Comparison of ENCODE assay signal across 28 cellular contexts in the genomic region with DNA sequence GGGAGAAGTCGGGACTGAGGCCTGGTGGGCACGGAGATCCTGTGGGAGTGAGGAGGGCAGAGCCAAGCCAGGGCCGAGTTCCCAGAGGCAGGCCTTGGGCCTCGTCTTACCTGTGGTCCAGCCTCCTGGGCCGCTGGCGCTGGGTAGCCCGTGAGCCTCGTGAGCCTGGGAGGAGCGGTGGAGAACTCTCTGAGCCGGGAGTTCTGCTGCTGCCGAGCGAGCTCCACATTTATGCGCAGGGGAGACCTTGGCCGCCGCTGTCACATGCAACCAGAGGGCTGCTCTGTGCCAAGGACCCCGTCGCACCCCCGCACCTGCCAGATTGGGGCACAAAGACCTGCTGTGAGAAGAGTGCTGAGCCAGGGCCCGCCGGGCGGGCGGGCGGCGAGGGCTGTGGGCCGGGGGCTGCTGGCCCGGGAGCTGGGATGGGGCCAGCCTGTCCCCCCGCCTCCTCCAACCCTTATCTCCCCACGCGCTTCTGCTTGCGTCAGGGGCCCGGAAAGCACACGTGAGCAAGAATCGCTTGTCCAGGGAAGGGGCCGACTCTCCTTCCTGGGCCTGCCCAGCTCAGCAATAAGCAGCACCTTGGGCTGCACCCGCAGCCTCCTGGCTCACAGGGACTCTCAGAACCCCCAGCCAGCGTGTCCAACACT. TPM values are rescaled to one million over a fixed set of nuclear protein-coding genes. Genes with fewer than 3 reads are reported as not detected.
"Had no signal": no experiment of that assay in that cellular context is flagged by ENCODE, and none has a peak within 500 bp of the region (broad histone marks: within the 10 kb centered on the region; RNA-seq: fewer than 3 reads in every experiment).

No MANE protein-coding gene starts in this region.

- H3K27ac Mint-ChIP-seq: memory B cell; natural killer cell treated with Interleukin-12 subunit alpha and Interleukin-12 subunit beta and Interleukin-15 and Interleukin-18, amount 100 ng/mL, for 72 hours; stimulated activated memory B cell treated with anti-CD40 and anti-IgM and Interleukin-4, amounts not matched to agents 10 μg/mL and 1 μg/mL and 100 μg/mL, for 72 hours; stimulated activated naive CD8-positive, alpha-beta T cell treated with anti-CD3 and anti-CD28 coated beads, Interleukin-15, Interleukin-2, amounts not matched to agents 100 ng/mL and 50 ng/mL, for 24 hours had no signal

- H3K4me1 ChIP-seq: gastrocnemius medialis, lower lobe of right lung, parathyroid adenoma, psoas muscle, right lobe of liver, tibial nerve, upper lobe of right lung, vagina had no signal

- H3K4me3 Mint-ChIP-seq: memory B cell; natural killer cell treated with Interleukin-12 subunit alpha and Interleukin-12 subunit beta and Interleukin-15 and Interleukin-18, amount 100 ng/mL, for 72 hours; neural progenitor cell; stimulated activated memory B cell treated with anti-CD40 and anti-IgM and Interleukin-4, amounts not matched to agents 10 μg/mL and 1 μg/mL and 100 μg/mL, for 72 hours; stimulated activated naive CD8-positive, alpha-beta T cell treated with anti-CD3 and anti-CD28 coated beads, Interleukin-15, Interleukin-2, amounts not matched to agents 100 ng/mL and 50 ng/mL, for 24 hours had no signal

- H3K9me3 ChIP-seq: gastrocnemius medialis, heart right ventricle, left ventricle myocardium inferior, lower lobe of right lung, psoas muscle, right lobe of liver, tibial nerve, upper lobe of right lung, vagina had no signal

- H3K4me3 ChIP-seq: dorsolateral prefrontal cortex, gastrocnemius medialis, heart right ventricle, left ventricle myocardium inferior, lower lobe of right lung, neural progenitor cell, psoas muscle, right lobe of liver, tibial nerve, upper lobe of right lung, vagina had no signal

- DNase-seq: cortex of kidney; dorsolateral prefrontal cortex; effector CD8-positive, alpha-beta T cell; gastrocnemius medialis; heart right ventricle; hypothalamus; left ventricle myocardium inferior; lower lobe of right lung; midbrain; occipital lobe; psoas muscle; retina; right lobe of liver; stimulated activated CD4-positive, alpha-beta T cell treated with anti-CD3 and anti-CD28 coated beads, Interleukin-4, amount 100 ng/mL, for 24 hours; upper lobe of right lung had no signal

- H3K36me3 Mint-ChIP-seq: memory B cell; natural killer cell treated with Interleukin-12 subunit alpha and Interleukin-12 subunit beta and Interleukin-15 and Interleukin-18, amount 100 ng/mL, for 72 hours; neural progenitor cell; stimulated activated memory B cell treated with anti-CD40 and anti-IgM and Interleukin-4, amounts not matched to agents 10 μg/mL and 1 μg/mL and 100 μg/mL, for 72 hours had no signal

- H3K27ac ChIP-seq: dorsolateral prefrontal cortex, gastrocnemius medialis, heart right ventricle, left ventricle myocardium inferior, lower lobe of right lung, neural progenitor cell, parathyroid adenoma, psoas muscle, right lobe of liver, tibial nerve, upper lobe of right lung, vagina had no signal

- FAIRE-seq: islet of Langerhans had no signal

- H3K9ac ChIP-seq: neural progenitor cell, parathyroid adenoma had no signal

- H3K36me3 ChIP-seq: gastrocnemius medialis, heart right ventricle, left ventricle myocardium inferior, lower lobe of right lung, neural progenitor cell, right lobe of liver, tibial nerve, upper lobe of right lung, vagina had no signal

- H3K9me3 Mint-ChIP-seq: memory B cell; natural killer cell treated with Interleukin-12 subunit alpha and Interleukin-12 subunit beta and Interleukin-15 and Interleukin-18, amount 100 ng/mL, for 72 hours; neural progenitor cell; stimulated activated memory B cell treated with anti-CD40 and anti-IgM and Interleukin-4, amounts not matched to agents 10 μg/mL and 1 μg/mL and 100 μg/mL, for 72 hours; stimulated activated naive CD8-positive, alpha-beta T cell treated with anti-CD3 and anti-CD28 coated beads, Interleukin-15, Interleukin-2, amounts not matched to agents 100 ng/mL and 50 ng/mL, for 24 hours had no signal

- ATAC-seq: gastrocnemius medialis; heart right ventricle; psoas muscle; right lobe of liver; stimulated activated memory B cell treated with anti-CD40 and anti-IgM and Interleukin-4, amounts not matched to agents 10 μg/mL and 1 μg/mL and 100 μg/mL, for 72 hours had no signal

- H3K27me3 ChIP-seq: neural progenitor cell had no signal

RNA-seq across cellular contexts. Expression of a gene that starts 10.2 kb away (rescaled TPM):
- total RNA-seq: fibroblast of lung; fibroblast of villous mesenchyme; natural killer cell treated with Interleukin-12 subunit alpha and Interleukin-12 subunit beta and Interleukin-15 and Interleukin-18, amount 100 ng/mL, for 72 hours; occipital lobe; temporal lobe had no signal
- polyA plus RNA-seq: fibroblast of lung had no signal

RNA-seq across cellular contexts. Expression of a gene that starts 17.8 kb away (rescaled TPM):
- total RNA-seq: esophagus mucosa; fibroblast of lung; fibroblast of villous mesenchyme; gastrocnemius medialis; heart right ventricle; left ventricle myocardium inferior; lower lobe of right lung; natural killer cell treated with Interleukin-12 subunit alpha and Interleukin-12 subunit beta and Interleukin-15 and Interleukin-18, amount 100 ng/mL, for 72 hours; occipital lobe; psoas muscle; right lobe of liver; temporal lobe; tibial nerve; upper lobe of right lung; vagina had no signal
- polyA plus RNA-seq: fibroblast of lung, heart right ventricle, psoas muscle had no signal
